1 cellular context compared by ENCODE assay signal in genomic region chr13:32309312-32309711, GRCh38.
TF ChIP-seq lines count a peak whose summit lies in the region.

No MANE protein-coding gene starts in this region.

TF ChIP-seq in endothelial cell of umbilical vein, 7 proteins besides CTCF, POLR2A, EP300 and RAD21 (continued from another document):
- no peak for TF ChIP-seq MAX (IDR thresholded peaks at IDR 0.05; ENCODE audit: insufficient read depth, insufficient read length)
